Comparison of ENCODE assay signal across 1 cellular context in genomic region chr12:103540319-103540718, GRCh38.
TF ChIP-seq lines count a peak whose summit lies in the region.

No MANE protein-coding gene starts in this region.

TF ChIP-seq in GM12878, 131 proteins besides CTCF, POLR2A, EP300 and RAD21 (continued from another document):
- TF ChIP-seq SRF (IDR thresholded peaks at IDR 0.05; ENCODE audit: low read depth in 2 of 2, low read length in 2 of 2) (no peak), HCFC1 (IDR thresholded peaks at IDR 0.05; ENCODE audit: low read length) (no peak), FOXK2 (IDR thresholded peaks at IDR 0.05) (no peak), CREM (IDR thresholded peaks at IDR 0.05; ENCODE audit: low read depth) (peak; percentile 14; the same call in 1 of the 2 replicates), ZNF384 (IDR thresholded peaks at IDR 0.05; ENCODE audit: borderline replicate concordance, low read depth, low read length) (no peak), RUNX3 (IDR thresholded peaks at IDR 0.05; ENCODE audit: low read length) (peak; percentile 81), ZNF207 (IDR thresholded peaks at IDR 0.05; ENCODE audit: borderline replicate concordance) (no peak), MYC (IDR thresholded peaks at IDR 0.05; ENCODE audit: insufficient read depth, insufficient read length, insufficient replicate concordance, low read length, severe bottlenecking) (no peak), STAT3 (IDR thresholded peaks at IDR 0.05; ENCODE audit: low read depth, low read length) (no peak), CHD4 (IDR thresholded peaks at IDR 0.05) (no peak), ETV6 (conservative IDR thresholded peaks at IDR 0.05 in 1 of 2, IDR thresholded peaks at IDR 0.05 in 1 of 2; ENCODE audit: borderline replicate concordance in 1 of 2, low read depth in 1 of 2) (peak in 1 of 2 experiments; percentile 40; a peak in 1 of 4 replicates), SIX5 (IDR thresholded peaks at IDR 0.05; ENCODE audit: low read depth, low read length, severe bottlenecking) (no peak), BCL3 (IDR thresholded peaks at IDR 0.05; ENCODE audit: borderline replicate concordance, insufficient read depth, low read depth, low read length, poor library complexity, severe bottlenecking) (no peak), PKNOX1 (IDR thresholded peaks at IDR 0.05) (no peak), FOXM1 (IDR thresholded peaks at IDR 0.05; ENCODE audit: low read depth, low read length) (peak; percentile 28; the same call in 1 of the 2 replicates), JUNB (IDR thresholded peaks at IDR 0.05) (peak; percentile 82), JUND (IDR thresholded peaks at IDR 0.05; ENCODE audit: low read depth, low read length) (no peak), ZNF24 (IDR thresholded peaks at IDR 0.05) (no peak), RELB (IDR thresholded peaks at IDR 0.05; ENCODE audit: low read depth) (peak; percentile 38; the same call in 1 of the 2 replicates), YY1 (IDR thresholded peaks at IDR 0.05; ENCODE audit: low read depth, low read length) (no peak)
- TF ChIP-seq, protein P1, sequence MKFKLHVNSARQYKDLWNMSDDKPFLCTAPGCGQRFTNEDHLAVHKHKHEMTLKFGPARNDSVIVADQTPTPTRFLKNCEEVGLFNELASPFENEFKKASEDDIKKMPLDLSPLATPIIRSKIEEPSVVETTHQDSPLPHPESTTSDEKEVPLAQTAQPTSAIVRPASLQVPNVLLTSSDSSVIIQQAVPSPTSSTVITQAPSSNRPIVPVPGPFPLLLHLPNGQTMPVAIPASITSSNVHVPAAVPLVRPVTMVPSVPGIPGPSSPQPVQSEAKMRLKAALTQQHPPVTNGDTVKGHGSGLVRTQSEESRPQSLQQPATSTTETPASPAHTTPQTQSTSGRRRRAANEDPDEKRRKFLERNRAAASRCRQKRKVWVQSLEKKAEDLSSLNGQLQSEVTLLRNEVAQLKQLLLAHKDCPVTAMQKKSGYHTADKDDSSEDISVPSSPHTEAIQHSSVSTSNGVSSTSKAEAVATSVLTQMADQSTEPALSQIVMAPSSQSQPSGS (IDR thresholded peaks at IDR 0.05; ENCODE audit: low read length), result peak; percentile 58; the same call in 1 of the 2 replicates
- TF ChIP-seq, protein P2, sequence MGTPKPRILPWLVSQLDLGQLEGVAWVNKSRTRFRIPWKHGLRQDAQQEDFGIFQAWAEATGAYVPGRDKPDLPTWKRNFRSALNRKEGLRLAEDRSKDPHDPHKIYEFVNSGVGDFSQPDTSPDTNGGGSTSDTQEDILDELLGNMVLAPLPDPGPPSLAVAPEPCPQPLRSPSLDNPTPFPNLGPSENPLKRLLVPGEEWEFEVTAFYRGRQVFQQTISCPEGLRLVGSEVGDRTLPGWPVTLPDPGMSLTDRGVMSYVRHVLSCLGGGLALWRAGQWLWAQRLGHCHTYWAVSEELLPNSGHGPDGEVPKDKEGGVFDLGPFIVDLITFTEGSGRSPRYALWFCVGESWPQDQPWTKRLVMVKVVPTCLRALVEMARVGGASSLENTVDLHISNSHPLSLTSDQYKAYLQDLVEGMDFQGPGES (IDR thresholded peaks at IDR 0.05), result no peak
